ENCODE assay signal across 8 cellular contexts in genomic region chr5:75236322-75237316, GRCh38. TPM values are rescaled to one million over a fixed set of nuclear protein-coding genes. Genes with fewer than 3 reads are reported as not detected.
A peak's percentile ranks its signal among the peaks of the same experiment; 100 is the strongest.
DNase-seq lines count a peak whose midpoint lies in the region; ATAC-seq, FAIRE-seq and TF ChIP-seq lines count a peak whose summit lies in the region.

TSS of gene ANKRD31 (minus strand) at chr5:75236878. CDS start at chr5:75236686, 192 bp downstream.

- no peaks in the 10 kb centered on the region for H3K27me3 ChIP-seq in right cardiac atrium (ENCODE audit: control insufficient read depth, insufficient read depth)
- no peaks in the 10 kb centered on the region for H3K27me3 ChIP-seq in uterus

- H3K9me3 ChIP-seq in right cardiac atrium (ENCODE audit: control insufficient read depth, low read length): no peaks in the 10 kb centered on the region
- no peaks in the 10 kb centered on the region for H3K9me3 ChIP-seq in uterus

- H3K36me3 ChIP-seq in uterus: no peaks in the 10 kb centered on the region

- peak within 1 kb of the TSS; percentile 79 for H3K27ac ChIP-seq in angular gyrus (ENCODE audit: low read depth, low read length)
- H3K27ac ChIP-seq in right cardiac atrium (ENCODE audit: low read length): peak within 1 kb of the TSS; percentile 51
- peak within 1 kb of the TSS; percentile 70 to 76 for H3K27ac ChIP-seq in uterus

- peak; percentile 68 to 98 (median 94) for TF ChIP-seq CTCF in uterus (IDR thresholded peaks at IDR 0.05)

- H3K4me1 ChIP-seq in right cardiac atrium (ENCODE audit: control insufficient read depth, insufficient read depth, low read length) (no peaks in the 10 kb centered on the region), uterus (no peaks in the 10 kb centered on the region)

- H3K4me3 ChIP-seq in right cardiac atrium (ENCODE audit: low read length) (peak within 1 kb of the TSS; percentile 90), uterus (peak within 1 kb of the TSS; percentile 55 to 66)

- intact Hi-C loops in right cardiac atrium (cut with DNase I): loop anchor here in 2 of 4 donors (2.0 to 10.0 kb wide), 3 partner anchors 98 to 448 kb away; partner anchors contain the start of gene HMGCR (in 2 of the 2)
- intact Hi-C loops in uterus (cut with DNase I; ENCODE audit: low total_unique reads): loop anchor here (10.0 kb wide), 1 partner anchor 448 kb away; no protein-coding TSS in a partner anchor

- 3% methylated on average over 58 of the region's 58 CpGs for WGBS in right cardiac atrium

- DNase-seq in GM12892 (ENCODE audit: insufficient read length) (peak; percentile 82), NCI-H1417 (lab: John Stamatoyannopoulos, UW) (peak; percentile 75 to 87 (median 86)), T-helper 1 cell (peak; percentile 80 to 89 (median 83)), right cardiac atrium (peak; percentile 88 to 96 (median 95)), putamen (ENCODE audit: low spot score) (peak; percentile 86), uterus (peak; percentile 80 to 86)

- ATAC-seq in HG02763 (IDR thresholded peaks at IDR 0.05; ENCODE audit: unreplicated experiment) (peak; percentile 99), right cardiac atrium (peak; percentile 100)

- peak; percentile 50; the same call in 1 of the 2 replicates for TF ChIP-seq POLR2A in GM12892 (IDR thresholded peaks at IDR 0.05; ENCODE audit: low read depth, low read length)
- peak; percentile 54 to 67 for TF ChIP-seq POLR2A in uterus (IDR thresholded peaks at IDR 0.05)

- FAIRE-seq in GM12892 (lab: Jason Lieb, UNC): peak; percentile 99

RNA-seq across cellular contexts. Expression of gene ANKRD31, which starts in this region (rescaled TPM):
- polyA plus RNA-seq in GM12892 (2012; ENCODE audit: missing spikeins): 0.08 TPM
- total RNA-seq in right cardiac atrium: under 1 TPM; 0.06 to 0.31 (median 0.14) TPM
- polyA plus RNA-seq in right cardiac atrium: 0.05 TPM
- total RNA-seq in uterus: under 1 TPM in 2 of 4 donors, not detected in 2; 0.67 to 0.69 TPM

Comparison
In these comparisons a context has a peak if more than half of its experiments do, and no peak if none do; other contexts are left out.
1. Peak in every context shown above with its lines: DNase-seq, ATAC-seq, H3K4me3 ChIP-seq and H3K27ac ChIP-seq.
2. Peak in DNase-seq, ATAC-seq, H3K4me3 ChIP-seq and H3K27ac ChIP-seq in right cardiac atrium; RNA of the gene not detected or under 1 TPM.
3. Peak in DNase-seq, H3K4me3 ChIP-seq and H3K27ac ChIP-seq in uterus; RNA of the gene not detected or under 1 TPM.